ENCODE assay signal across 7 cellular contexts in genomic region chr14:84484243-84484642, GRCh38.
DNase-seq lines count a peak whose midpoint lies in the region; ATAC-seq, FAIRE-seq and TF ChIP-seq lines count a peak whose summit lies in the region.
"Not testable (repeated sequence)": the region's sequence is repeated elsewhere in the genome, so short reads cannot be mapped to it uniquely, and the experiment has no call there.

No MANE protein-coding gene starts in this region.

- CTCF ChIA-PET in PC-3 (lab: Charles Lee): not testable (repeated sequence)
- CTCF ChIA-PET in endothelial cell of umbilical vein (lab: Charles Lee): interaction anchor here (1.2 kb wide), 1 partner anchor 188 kb away, joined by 4 read pairs; no protein-coding TSS in a partner anchor

- ATAC-seq in PC-3: not testable (repeated sequence)

- H3K4me1 ChIP-seq in PC-3 (ENCODE audit: insufficient read depth, low read length): not testable (repeated sequence)
- H3K4me1 ChIP-seq in endothelial cell of umbilical vein (ENCODE audit: control insufficient read depth, extremely low read depth, insufficient read depth, low read length): peaks cover 33% of the 10 kb centered on the region

- not testable (repeated sequence) for H3K9me1 ChIP-seq in endothelial cell of umbilical vein (replicated peaks; ENCODE audit: control insufficient read depth, extremely low read depth, insufficient read depth, low read length)

- intact Hi-C loops in PC-3 (cut with micrococcal nuclease): not testable (repeated sequence)
- intact Hi-C loops in endothelial cell of umbilical vein (cut with micrococcal nuclease): loop anchor here (5.0 kb wide), 3 partner anchors 667 to 988 kb away; no protein-coding TSS in a partner anchor

- not testable (repeated sequence) for TF ChIP-seq POLR2A in H54 (IDR thresholded peaks at IDR 0.05; ENCODE audit: low read depth, low read length); endothelial cell of umbilical vein (IDR thresholded peaks at IDR 0.05; ENCODE audit: low read depth, low read length)

- DNase-seq in A172 (ENCODE audit: low spot score) (peak; percentile 30), PC-3 (peak; percentile 59), brain microvascular endothelial cell (peak; percentile 25), endothelial cell of umbilical vein (ENCODE audit: low read depth, low spot score) (peak; percentile 10), iris pigment epithelial cell (ENCODE audit: low read depth) (peak; percentile 23), myocyte (ENCODE audit: low read depth) (peak; percentile 2)
- DNase-seq in H54 (ENCODE audit: insufficient read length, low spot score): not testable (repeated sequence)

- BruUV-seq in PC-3 (replicated peaks; lab: Mats Ljungman, UMichigan); endothelial cell of umbilical vein (replicated peaks; lab: Mats Ljungman, UMichigan): not testable (repeated sequence)

- H4K20me1 ChIP-seq in PC-3 (ENCODE audit: low read length); endothelial cell of umbilical vein (replicated peaks; ENCODE audit: control insufficient read depth, extremely low read depth, insufficient read depth, low read length): not testable (repeated sequence)

- not testable (repeated sequence) for H3K27me3 ChIP-seq in PC-3 (ENCODE audit: low read length); brain microvascular endothelial cell (replicated peaks); endothelial cell of umbilical vein (ENCODE audit: control insufficient read depth in 2 of 2, insufficient read depth in 2 of 2, low read length in 2 of 2)

- not testable (repeated sequence) for H2AFZ ChIP-seq in PC-3 (ENCODE audit: low read length); endothelial cell of umbilical vein (ENCODE audit: low read depth, low read length)

- H3F3A ChIP-seq in PC-3 (ENCODE audit: low read length, unreplicated experiment): not testable (repeated sequence)

- in situ Hi-C loops in brain microvascular endothelial cell (cut with HindIII; ENCODE audit: low pct_ligation_motif_present, low sequenced_read_pairs): not testable (repeated sequence)

- FAIRE-seq in H54 (lab: Jason Lieb, UNC): peak; percentile 43
- FAIRE-seq in endothelial cell of umbilical vein (lab: Jason Lieb, UNC): peak; percentile 42

- POLR2A ChIA-PET in PC-3 (lab: Charles Lee; ENCODE audit: unreplicated experiment); endothelial cell of umbilical vein (lab: Charles Lee): not testable (repeated sequence)

- TF ChIP-seq CTCF in PC-3 (conservative IDR thresholded peaks at IDR 0.05; ENCODE audit: low read depth, low read length); brain microvascular endothelial cell (IDR thresholded peaks at IDR 0.05; ENCODE audit: low read depth, low read length, missing control alignments); endothelial cell of umbilical vein (IDR thresholded peaks at IDR 0.05; ENCODE audit: extremely low read depth in 1 of 2, insufficient read depth in 1 of 2, low read depth in 1 of 2, low read length in 2 of 2): not testable (repeated sequence)

- H3K4me3 ChIP-seq in PC-3 (ENCODE audit: low read length); brain microvascular endothelial cell (ENCODE audit: low read depth, low read length); endothelial cell of umbilical vein (replicated peaks in 1 of 3; ENCODE audit: insufficient read depth in 1 of 3, low read depth in 1 of 3, low read length in 3 of 3): not testable (repeated sequence)

- H3K27ac ChIP-seq in PC-3 (ENCODE audit: low read length); brain microvascular endothelial cell: not testable (repeated sequence)
- H3K27ac ChIP-seq in endothelial cell of umbilical vein (ENCODE audit: insufficient read depth, low read depth, low read length): peak overlapping the region; percentile 78

- H3K9me3 ChIP-seq in PC-3 (ENCODE audit: low read length); endothelial cell of umbilical vein (replicated peaks; ENCODE audit: control insufficient read depth, insufficient read depth, low read length): not testable (repeated sequence)

- H3K9ac ChIP-seq in PC-3 (ENCODE audit: low read length); endothelial cell of umbilical vein (replicated peaks; ENCODE audit: extremely low read depth, insufficient read depth, low read length): not testable (repeated sequence)

- H3K36me3 ChIP-seq in PC-3 (ENCODE audit: low read depth, low read length); brain microvascular endothelial cell (replicated peaks); endothelial cell of umbilical vein (ENCODE audit: control insufficient read depth in 2 of 2, extremely low read depth in 1 of 2, insufficient read depth in 2 of 2, low read length in 2 of 2): not testable (repeated sequence)

- not testable (repeated sequence) for H3K4me2 ChIP-seq in PC-3 (ENCODE audit: low read length); endothelial cell of umbilical vein (ENCODE audit: insufficient read depth, low read length)

- dilution Hi-C loops in endothelial cell of umbilical vein (cut with MboI; ENCODE audit: extremely low pct_ligation_motif_present, low sequenced_read_pairs): not testable (repeated sequence)

- H3K79me2 ChIP-seq in PC-3 (ENCODE audit: low read length); endothelial cell of umbilical vein (ENCODE audit: control insufficient read depth, insufficient read depth, low read length): not testable (repeated sequence)

- H3K9me2 ChIP-seq in PC-3 (replicated peaks; ENCODE audit: low read length): not testable (repeated sequence)

TF ChIP-seq in endothelial cell of umbilical vein, 7 proteins besides CTCF, POLR2A, EP300 and RAD21:
- TF ChIP-seq FOS (IDR thresholded peaks at IDR 0.05; ENCODE audit: borderline replicate concordance, insufficient read depth, low read length) (peak; percentile 50), GATA2 (IDR thresholded peaks at IDR 0.05; ENCODE audit: insufficient read depth, insufficient read length, low read depth, low read length) (peak; percentile 92)
